12 cellular contexts compared by ENCODE assay signal in the genomic region with DNA sequence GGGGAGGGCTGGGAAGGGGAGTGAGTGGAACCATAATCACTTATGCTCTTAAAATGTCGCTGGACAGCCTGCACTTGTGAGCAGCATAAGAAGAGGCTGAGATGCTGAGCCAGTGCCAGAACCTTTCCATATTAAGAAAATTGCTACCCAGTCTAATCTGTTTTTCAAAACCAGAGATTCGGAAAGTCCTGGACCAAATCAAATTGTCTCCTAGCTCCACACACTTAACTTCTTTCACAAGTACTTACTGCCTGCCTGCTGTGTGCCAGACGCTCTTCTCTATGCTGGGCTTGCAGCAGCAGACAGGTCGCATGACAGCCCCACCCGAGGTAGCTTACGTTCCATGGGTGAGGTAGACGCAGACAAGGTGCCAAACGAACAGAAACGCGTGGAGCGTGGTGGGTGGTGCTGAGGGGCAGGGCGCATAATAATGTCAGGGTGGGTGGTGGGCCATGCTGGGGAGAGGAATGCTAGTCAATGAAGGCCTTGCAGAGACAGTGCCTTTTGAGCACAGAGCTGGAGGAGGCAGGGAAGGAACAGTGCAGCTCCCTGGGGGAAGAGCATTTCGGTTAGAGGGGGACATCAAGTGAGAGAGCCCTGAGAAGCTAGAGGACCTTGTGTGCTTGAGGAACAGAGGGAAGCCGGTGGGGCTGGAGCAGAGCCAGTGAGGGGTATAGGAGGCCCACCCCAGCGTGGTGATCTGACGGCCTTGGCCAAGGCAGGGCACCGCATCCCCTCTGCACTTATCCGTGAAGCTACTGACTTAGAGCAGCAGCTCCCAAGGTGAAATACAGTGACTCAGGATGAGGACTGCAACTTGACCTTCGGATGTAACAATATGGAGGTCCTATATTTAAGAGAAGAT.
"Had no signal": no experiment of that assay in that cellular context is flagged by ENCODE, and none has a peak within 500 bp of the region (broad histone marks: within the 10 kb centered on the region; RNA-seq: fewer than 3 reads in every experiment).

No MANE protein-coding gene starts in this region.

- H3K27me3 ChIP-seq: ascending aorta had no signal

- H3K9me3 Mint-ChIP-seq: activated T-helper 1 cell treated with anti-CD3 and anti-CD28 coated beads, Interleukin-12 subunit alpha, Interleukin-12 subunit beta, Interleukin-2, Interleukin-4 antibody, amounts not matched to agents 30 ng/mL and 10 ng/mL and 1 ng/mL, durations not matched to agents 14 hours and 24 hours and 36 hours; natural killer cell treated with Interleukin-12 subunit alpha and Interleukin-12 subunit beta and Interleukin-15 and Interleukin-18, amount 100 ng/mL, for 72 hours; T-helper 2 cell treated with Interferon-gamma antibody and Interleukin-4, amounts not matched to agents 5 μg/mL and 100 μg/mL, for 36 hours had no signal

- H3K27me3 Mint-ChIP-seq: natural killer cell treated with Interleukin-12 subunit alpha and Interleukin-12 subunit beta and Interleukin-15 and Interleukin-18, amount 100 ng/mL, for 72 hours had no signal

- H3K36me3 Mint-ChIP-seq: natural killer cell treated with Interleukin-12 subunit alpha and Interleukin-12 subunit beta and Interleukin-15 and Interleukin-18, amount 100 ng/mL, for 72 hours had no signal

- DNase-seq: activated CD4-positive, alpha-beta T cell treated with anti-CD3 and anti-CD28 coated beads, Interleukin-2, amount 50 U/mL, for 1 hour; activated CD8-positive, alpha-beta memory T cell treated with anti-CD3 and anti-CD28 coated beads for 24 hours; activated naive CD4-positive, alpha-beta T cell; kidney; mesendoderm had no signal

- ATAC-seq: sciatic nerve had no signal

- H3K4me3 ChIP-seq: ascending aorta, prostate gland, thoracic aorta had no signal

- H3K27ac Mint-ChIP-seq: activated T-helper 1 cell treated with anti-CD3 and anti-CD28 coated beads, Interleukin-12 subunit alpha, Interleukin-12 subunit beta, Interleukin-2, Interleukin-4 antibody, amounts not matched to agents 30 ng/mL and 10 ng/mL and 1 ng/mL, durations not matched to agents 14 hours and 24 hours and 36 hours; T-helper 2 cell treated with Interferon-gamma antibody and Interleukin-4, amounts not matched to agents 5 μg/mL and 100 μg/mL, for 36 hours had no signal

- H3K9me3 ChIP-seq: ascending aorta, prostate gland, thoracic aorta had no signal

- H3K4me1 ChIP-seq: prostate gland had no signal

- H3K27ac ChIP-seq: ascending aorta, prostate gland, thoracic aorta had no signal

- H3K4me3 Mint-ChIP-seq: activated T-helper 1 cell treated with anti-CD3 and anti-CD28 coated beads, Interleukin-12 subunit alpha, Interleukin-12 subunit beta, Interleukin-2, Interleukin-4 antibody, amounts not matched to agents 30 ng/mL and 10 ng/mL and 1 ng/mL, durations not matched to agents 14 hours and 24 hours and 36 hours; natural killer cell treated with Interleukin-12 subunit alpha and Interleukin-12 subunit beta and Interleukin-15 and Interleukin-18, amount 100 ng/mL, for 72 hours; T-helper 2 cell treated with Interferon-gamma antibody and Interleukin-4, amounts not matched to agents 5 μg/mL and 100 μg/mL, for 36 hours had no signal
